1 cellular context compared by ENCODE assay signal in the genomic region with DNA sequence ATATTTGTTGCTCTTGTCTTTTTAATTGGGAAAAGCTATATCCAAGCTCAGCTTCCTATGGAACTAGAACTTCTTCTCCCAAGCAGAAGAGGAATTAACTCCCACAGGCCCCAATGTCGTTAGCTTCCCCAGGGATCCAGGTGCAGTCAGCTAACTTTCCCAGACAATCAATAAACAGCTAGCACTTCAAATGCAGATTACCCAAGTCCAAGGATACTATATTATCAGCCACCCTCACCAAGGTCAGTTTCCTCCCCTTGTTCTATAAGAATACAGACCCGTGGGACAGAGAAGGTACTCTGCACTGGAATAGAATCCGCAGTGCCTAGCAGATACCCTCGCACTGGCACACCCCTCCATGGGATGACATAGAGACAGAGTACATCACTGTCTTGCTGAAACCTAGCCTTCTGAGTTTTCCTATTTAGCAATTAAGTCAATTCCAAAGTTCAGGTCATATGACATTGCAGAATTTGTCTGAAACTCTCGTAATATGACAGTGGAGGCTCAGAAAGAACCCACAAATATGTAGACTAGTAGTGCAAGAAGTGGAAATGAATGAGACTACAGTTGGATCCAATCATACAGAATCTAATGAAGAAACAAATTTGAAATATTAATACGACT.
TF ChIP-seq lines count a peak whose summit lies in the region.

No MANE protein-coding gene starts in this region.

TF ChIP-seq in HepG2, 621 proteins besides CTCF, POLR2A, EP300 and RAD21 (continued from another document and continues in another):
- no peak for TF ChIP-seq ZNF709 (CRISPR knock-in tag; IDR thresholded peaks at IDR 0.05)
- TF ChIP-seq TEAD2 (CRISPR knock-in tag; IDR thresholded peaks at IDR 0.05) = no peak
- no peak for TF ChIP-seq ZNF20 (CRISPR knock-in tag; IDR thresholded peaks at IDR 0.05)
- TF ChIP-seq, protein P1, sequence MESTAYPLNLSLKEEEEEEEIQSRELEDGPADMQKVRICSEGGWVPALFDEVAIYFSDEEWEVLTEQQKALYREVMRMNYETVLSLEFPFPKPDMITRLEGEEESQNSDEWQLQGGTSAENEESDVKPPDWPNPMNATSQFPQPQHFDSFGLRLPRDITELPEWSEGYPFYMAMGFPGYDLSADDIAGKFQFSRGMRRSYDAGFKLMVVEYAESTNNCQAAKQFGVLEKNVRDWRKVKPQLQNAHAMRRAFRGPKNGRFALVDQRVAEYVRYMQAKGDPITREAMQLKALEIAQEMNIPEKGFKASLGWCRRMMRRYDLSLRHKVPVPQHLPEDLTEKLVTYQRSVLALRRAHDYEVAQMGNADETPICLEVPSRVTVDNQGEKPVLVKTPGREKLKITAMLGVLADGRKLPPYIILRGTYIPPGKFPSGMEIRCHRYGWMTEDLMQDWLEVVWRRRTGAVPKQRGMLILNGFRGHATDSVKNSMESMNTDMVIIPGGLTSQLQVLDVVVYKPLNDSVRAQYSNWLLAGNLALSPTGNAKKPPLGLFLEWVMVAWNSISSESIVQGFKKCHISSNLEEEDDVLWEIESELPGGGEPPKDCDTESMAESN (CRISPR knock-in tag; conservative IDR thresholded peaks at IDR 0.05) = peak; percentile 67
- TF ChIP-seq CBX2 (IDR thresholded peaks at IDR 0.05; ENCODE audit: low read depth, low read length) = no peak
- no peak for TF ChIP-seq CBX2 (CRISPR knock-in tag; IDR thresholded peaks at IDR 0.05; ENCODE audit: low read depth)
- TF ChIP-seq KDM1A (CRISPR knock-in tag; IDR thresholded peaks at IDR 0.05) = peak; percentile 76; the same call in 1 of the 2 replicates
- no peak for TF ChIP-seq RARG (CRISPR knock-in tag; IDR thresholded peaks at IDR 0.05; ENCODE audit: low read depth)
- no peak for TF ChIP-seq GABPA (IDR thresholded peaks at IDR 0.05; ENCODE audit: low read depth, low read length)
- TF ChIP-seq GABPA (CRISPR knock-in tag; IDR thresholded peaks at IDR 0.05; ENCODE audit: low read depth) = no peak
- TF ChIP-seq ZKSCAN1 (IDR thresholded peaks at IDR 0.05; ENCODE audit: low read length) = no peak
- peak; percentile 57; the same call in 1 of the 2 replicates for TF ChIP-seq TGIF2 (CRISPR knock-in tag; IDR thresholded peaks at IDR 0.05)
- TF ChIP-seq, protein P2, sequence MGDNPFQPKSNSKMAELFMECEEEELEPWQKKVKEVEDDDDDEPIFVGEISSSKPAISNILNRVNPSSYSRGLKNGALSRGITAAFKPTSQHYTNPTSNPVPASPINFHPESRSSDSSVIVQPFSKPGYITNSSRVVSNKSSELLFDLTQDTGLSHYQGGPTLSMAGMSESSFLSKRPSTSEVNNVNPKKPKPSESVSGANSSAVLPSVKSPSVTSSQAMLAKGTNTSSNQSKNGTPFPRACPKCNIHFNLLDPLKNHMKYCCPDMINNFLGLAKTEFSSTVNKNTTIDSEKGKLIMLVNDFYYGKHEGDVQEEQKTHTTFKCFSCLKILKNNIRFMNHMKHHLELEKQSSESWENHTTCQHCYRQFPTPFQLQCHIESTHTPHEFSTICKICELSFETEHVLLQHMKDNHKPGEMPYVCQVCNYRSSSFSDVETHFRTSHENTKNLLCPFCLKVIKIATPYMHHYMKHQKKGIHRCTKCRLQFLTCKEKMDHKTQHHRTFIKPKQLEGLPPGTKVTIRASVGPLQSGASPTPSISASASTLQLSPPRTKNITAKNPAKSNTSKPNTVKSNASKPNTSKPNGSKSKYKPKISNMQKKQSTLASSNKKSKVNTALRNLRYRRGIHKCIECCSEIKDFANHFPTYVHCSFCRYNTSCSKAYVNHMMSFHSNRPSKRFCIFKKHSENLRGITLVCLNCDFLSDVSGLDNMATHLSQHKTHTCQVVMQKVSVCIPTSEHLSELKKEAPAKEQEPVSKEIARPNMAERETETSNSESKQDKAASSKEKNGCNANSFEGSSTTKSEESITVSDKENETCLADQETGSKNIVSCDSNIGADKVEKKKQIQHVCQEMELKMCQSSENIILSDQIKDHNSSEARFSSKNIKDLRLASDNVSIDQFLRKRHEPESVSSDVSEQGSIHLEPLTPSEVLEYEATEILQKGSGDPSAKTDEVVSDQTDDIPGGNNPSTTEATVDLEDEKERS (CRISPR knock-in tag; IDR thresholded peaks at IDR 0.05) = peak; percentile 41; the same call in 1 of the 2 replicates
- TF ChIP-seq, protein P3, sequence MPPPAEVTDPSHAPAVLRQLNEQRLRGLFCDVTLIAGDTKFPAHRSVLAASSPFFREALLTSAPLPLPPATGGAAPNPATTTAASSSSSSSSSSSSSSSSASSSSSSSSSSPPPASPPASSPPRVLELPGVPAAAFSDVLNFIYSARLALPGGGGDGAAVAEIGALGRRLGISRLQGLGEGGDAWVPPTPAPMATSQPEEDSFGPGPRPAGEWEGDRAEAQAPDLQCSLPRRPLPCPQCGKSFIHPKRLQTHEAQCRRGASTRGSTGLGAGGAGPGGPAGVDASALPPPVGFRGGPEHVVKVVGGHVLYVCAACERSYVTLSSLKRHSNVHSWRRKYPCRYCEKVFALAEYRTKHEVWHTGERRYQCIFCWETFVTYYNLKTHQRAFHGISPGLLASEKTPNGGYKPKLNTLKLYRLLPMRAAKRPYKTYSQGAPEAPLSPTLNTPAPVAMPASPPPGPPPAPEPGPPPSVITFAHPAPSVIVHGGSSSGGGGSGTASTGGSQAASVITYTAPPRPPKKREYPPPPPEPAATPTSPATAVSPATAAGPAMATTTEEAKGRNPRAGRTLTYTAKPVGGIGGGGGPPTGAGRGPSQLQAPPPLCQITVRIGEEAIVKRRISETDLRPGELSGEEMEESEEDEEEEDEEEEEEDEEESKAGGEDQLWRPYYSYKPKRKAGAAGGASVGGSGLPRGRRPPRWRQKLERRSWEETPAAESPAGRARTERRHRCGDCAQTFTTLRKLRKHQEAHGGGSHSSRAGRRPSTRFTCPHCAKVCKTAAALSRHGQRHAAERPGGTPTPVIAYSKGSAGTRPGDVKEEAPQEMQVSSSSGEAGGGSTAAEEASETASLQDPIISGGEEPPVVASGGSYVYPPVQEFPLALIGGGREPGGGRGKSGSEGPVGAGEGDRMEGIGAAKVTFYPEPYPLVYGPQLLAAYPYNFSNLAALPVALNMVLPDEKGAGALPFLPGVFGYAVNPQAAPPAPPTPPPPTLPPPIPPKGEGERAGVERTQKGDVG (CRISPR knock-in tag; IDR thresholded peaks at IDR 0.05; ENCODE audit: borderline replicate concordance) = no peak
- TF ChIP-seq ZNF619 (CRISPR knock-in tag; IDR thresholded peaks at IDR 0.05) = no peak
- TF ChIP-seq PHF20 (CRISPR knock-in tag; IDR thresholded peaks at IDR 0.05) = no peak
- TF ChIP-seq, protein P4, sequence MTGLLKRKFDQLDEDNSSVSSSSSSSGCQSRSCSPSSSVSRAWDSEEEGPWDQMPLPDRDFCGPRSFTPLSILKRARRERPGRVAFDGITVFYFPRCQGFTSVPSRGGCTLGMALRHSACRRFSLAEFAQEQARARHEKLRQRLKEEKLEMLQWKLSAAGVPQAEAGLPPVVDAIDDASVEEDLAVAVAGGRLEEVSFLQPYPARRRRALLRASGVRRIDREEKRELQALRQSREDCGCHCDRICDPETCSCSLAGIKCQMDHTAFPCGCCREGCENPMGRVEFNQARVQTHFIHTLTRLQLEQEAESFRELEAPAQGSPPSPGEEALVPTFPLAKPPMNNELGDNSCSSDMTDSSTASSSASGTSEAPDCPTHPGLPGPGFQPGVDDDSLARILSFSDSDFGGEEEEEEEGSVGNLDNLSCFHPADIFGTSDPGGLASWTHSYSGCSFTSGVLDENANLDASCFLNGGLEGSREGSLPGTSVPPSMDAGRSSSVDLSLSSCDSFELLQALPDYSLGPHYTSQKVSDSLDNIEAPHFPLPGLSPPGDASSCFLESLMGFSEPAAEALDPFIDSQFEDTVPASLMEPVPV (CRISPR knock-in tag; IDR thresholded peaks at IDR 0.05) = no peak
- TF ChIP-seq SAP130 (CRISPR knock-in tag; IDR thresholded peaks at IDR 0.05; ENCODE audit: low read depth) = peak; percentile 72
- TF ChIP-seq ZNF777 (CRISPR knock-in tag; IDR thresholded peaks at IDR 0.05) = no peak
- TF ChIP-seq, protein P5, sequence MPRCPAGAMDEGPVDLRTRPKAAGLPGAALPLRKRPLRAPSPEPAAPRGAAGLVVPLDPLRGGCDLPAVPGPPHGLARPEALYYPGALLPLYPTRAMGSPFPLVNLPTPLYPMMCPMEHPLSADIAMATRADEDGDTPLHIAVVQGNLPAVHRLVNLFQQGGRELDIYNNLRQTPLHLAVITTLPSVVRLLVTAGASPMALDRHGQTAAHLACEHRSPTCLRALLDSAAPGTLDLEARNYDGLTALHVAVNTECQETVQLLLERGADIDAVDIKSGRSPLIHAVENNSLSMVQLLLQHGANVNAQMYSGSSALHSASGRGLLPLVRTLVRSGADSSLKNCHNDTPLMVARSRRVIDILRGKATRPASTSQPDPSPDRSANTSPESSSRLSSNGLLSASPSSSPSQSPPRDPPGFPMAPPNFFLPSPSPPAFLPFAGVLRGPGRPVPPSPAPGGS (CRISPR knock-in tag; IDR thresholded peaks at IDR 0.05) = no peak
- TF ChIP-seq, protein P6, sequence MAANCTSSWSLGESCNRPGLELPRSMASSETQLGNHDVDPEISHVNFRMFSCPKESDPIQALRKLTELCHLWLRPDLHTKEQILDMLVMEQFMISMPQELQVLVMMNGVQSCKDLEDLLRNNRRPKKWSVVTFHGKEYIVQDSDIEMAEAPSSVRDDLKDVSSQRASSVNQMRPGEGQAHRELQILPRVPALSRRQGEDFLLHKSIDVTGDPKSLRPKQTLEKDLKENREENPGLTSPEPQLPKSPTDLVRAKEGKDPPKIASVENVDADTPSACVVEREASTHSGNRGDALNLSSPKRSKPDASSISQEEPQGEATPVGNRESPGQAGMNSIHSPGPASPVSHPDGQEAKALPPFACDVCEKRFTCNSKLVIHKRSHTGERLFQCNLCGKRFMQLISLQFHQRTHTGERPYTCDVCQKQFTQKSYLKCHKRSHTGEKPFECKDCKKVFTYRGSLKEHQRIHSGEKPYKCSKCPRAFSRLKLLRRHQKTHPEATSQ (CRISPR knock-in tag; IDR thresholded peaks at IDR 0.05; ENCODE audit: borderline replicate concordance) = no peak
- peak; percentile 80; the same call in 1 of the 2 replicates for TF ChIP-seq ZSCAN9 (CRISPR knock-in tag; IDR thresholded peaks at IDR 0.05; ENCODE audit: borderline replicate concordance)
- TF ChIP-seq ZNF317 (CRISPR knock-in tag; IDR thresholded peaks at IDR 0.05) = peak; percentile 86
- TF ChIP-seq, protein P7, sequence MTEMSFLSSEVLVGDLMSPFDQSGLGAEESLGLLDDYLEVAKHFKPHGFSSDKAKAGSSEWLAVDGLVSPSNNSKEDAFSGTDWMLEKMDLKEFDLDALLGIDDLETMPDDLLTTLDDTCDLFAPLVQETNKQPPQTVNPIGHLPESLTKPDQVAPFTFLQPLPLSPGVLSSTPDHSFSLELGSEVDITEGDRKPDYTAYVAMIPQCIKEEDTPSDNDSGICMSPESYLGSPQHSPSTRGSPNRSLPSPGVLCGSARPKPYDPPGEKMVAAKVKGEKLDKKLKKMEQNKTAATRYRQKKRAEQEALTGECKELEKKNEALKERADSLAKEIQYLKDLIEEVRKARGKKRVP (CRISPR knock-in tag; IDR thresholded peaks at IDR 0.05) = peak in 1 of 2 experiments; percentile 87; a peak in 2 of 4 replicates
- peak; percentile 85 for TF ChIP-seq MAFF (IDR thresholded peaks at IDR 0.05; ENCODE audit: low read depth, low read length)
- no peak for TF ChIP-seq FOXM1 (CRISPR knock-in tag; IDR thresholded peaks at IDR 0.05)
- no peak for TF ChIP-seq WIZ (CRISPR knock-in tag; IDR thresholded peaks at IDR 0.05)
- TF ChIP-seq, protein P8, sequence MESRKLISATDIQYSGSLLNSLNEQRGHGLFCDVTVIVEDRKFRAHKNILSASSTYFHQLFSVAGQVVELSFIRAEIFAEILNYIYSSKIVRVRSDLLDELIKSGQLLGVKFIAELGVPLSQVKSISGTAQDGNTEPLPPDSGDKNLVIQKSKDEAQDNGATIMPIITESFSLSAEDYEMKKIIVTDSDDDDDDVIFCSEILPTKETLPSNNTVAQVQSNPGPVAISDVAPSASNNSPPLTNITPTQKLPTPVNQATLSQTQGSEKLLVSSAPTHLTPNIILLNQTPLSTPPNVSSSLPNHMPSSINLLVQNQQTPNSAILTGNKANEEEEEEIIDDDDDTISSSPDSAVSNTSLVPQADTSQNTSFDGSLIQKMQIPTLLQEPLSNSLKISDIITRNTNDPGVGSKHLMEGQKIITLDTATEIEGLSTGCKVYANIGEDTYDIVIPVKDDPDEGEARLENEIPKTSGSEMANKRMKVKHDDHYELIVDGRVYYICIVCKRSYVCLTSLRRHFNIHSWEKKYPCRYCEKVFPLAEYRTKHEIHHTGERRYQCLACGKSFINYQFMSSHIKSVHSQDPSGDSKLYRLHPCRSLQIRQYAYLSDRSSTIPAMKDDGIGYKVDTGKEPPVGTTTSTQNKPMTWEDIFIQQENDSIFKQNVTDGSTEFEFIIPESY (CRISPR knock-in tag; IDR thresholded peaks at IDR 0.05) = no peak
- TF ChIP-seq, protein P9, sequence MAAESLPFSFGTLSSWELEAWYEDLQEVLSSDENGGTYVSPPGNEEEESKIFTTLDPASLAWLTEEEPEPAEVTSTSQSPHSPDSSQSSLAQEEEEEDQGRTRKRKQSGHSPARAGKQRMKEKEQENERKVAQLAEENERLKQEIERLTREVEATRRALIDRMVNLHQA (CRISPR knock-in tag; IDR thresholded peaks at IDR 0.05) = no peak
- peak; percentile 80 for TF ChIP-seq ISL2 (CRISPR knock-in tag; IDR thresholded peaks at IDR 0.05)
- TF ChIP-seq JUNB (CRISPR knock-in tag; IDR thresholded peaks at IDR 0.05; ENCODE audit: borderline replicate concordance) = no peak
- TF ChIP-seq TBX3 (IDR thresholded peaks at IDR 0.05; ENCODE audit: borderline replicate concordance) = 0 out of 2 replicates have a peak, but pooled peaks have one; percentile 12
- no peak for TF ChIP-seq ZNF260 (CRISPR knock-in tag; IDR thresholded peaks at IDR 0.05; ENCODE audit: borderline replicate concordance, low read depth)
- TF ChIP-seq, protein P10, sequence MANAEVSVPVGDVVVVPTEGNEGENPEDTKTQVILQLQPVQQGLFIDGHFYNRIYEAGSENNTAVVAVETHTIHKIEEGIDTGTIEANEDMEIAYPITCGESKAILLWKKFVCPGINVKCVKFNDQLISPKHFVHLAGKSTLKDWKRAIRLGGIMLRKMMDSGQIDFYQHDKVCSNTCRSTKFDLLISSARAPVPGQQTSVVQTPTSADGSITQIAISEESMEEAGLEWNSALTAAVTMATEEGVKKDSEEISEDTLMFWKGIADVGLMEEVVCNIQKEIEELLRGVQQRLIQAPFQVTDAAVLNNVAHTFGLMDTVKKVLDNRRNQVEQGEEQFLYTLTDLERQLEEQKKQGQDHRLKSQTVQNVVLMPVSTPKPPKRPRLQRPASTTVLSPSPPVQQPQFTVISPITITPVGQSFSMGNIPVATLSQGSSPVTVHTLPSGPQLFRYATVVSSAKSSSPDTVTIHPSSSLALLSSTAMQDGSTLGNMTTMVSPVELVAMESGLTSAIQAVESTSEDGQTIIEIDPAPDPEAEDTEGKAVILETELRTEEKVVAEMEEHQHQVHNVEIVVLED (CRISPR knock-in tag; IDR thresholded peaks at IDR 0.05; ENCODE audit: borderline replicate concordance) = no peak
- no peak for TF ChIP-seq HES4 (CRISPR knock-in tag; IDR thresholded peaks at IDR 0.05; ENCODE audit: borderline replicate concordance)
- no peak for TF ChIP-seq SETDB1 (CRISPR knock-in tag; IDR thresholded peaks at IDR 0.05; ENCODE audit: borderline replicate concordance)
- TF ChIP-seq ARID2 (CRISPR knock-in tag; IDR thresholded peaks at IDR 0.05; ENCODE audit: borderline replicate concordance) = no peak
- TF ChIP-seq ZBTB42 (CRISPR knock-in tag; IDR thresholded peaks at IDR 0.05) = no peak
